9 cellular contexts compared by ENCODE assay signal in the genomic region with DNA sequence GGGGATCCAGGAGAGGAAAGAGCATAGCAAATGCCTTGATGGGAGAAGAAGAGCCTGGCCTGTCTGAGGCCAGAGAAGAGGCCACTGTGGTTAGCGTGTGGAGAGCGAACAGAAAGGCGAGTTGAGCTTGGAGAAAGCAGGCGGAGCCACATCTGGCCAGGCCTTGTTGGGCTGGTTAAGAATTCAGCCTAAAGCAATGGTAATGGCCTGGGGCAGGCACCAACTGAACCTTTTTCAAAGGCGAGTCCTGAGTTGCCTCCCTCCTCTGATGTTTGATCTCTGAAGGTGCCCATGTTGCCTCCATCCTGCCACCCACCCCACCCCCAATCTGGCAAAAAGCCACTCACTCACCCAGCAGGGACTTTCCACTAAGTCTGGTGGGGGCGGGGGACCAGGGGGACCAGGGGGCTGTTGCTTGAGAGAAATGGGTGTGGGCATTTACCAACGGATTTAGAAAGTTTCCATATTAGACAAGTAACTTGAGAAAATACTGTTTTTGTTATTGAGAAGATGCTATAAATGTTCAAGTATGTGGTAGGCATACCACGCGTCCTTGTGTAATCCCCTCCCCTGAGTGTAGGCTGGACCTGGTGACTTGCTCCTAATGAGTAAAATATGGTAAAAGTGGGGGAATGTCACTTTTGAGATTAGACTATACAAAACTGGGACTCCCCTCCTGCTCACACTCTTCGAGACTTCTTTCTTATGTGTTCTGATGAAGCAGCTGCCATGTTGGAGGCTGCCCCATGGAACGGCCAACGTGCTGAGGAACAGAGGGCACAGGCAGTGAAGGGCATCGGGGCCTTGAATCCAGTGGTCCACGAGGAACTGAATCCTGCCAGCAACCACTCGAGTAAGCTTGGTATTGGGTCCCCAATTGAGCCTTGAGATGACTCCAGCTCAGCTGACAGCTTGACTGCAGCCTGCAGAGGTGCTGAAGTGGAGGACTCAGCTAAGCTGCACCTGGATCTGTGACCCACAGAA. TPM values are rescaled to one million over a fixed set of nuclear protein-coding genes. Genes with fewer than 3 reads are reported as not detected.
A peak's percentile ranks its signal among the peaks of the same experiment; 100 is the strongest.
DNase-seq lines count a peak whose midpoint lies in the region; ATAC-seq, FAIRE-seq and TF ChIP-seq lines count a peak whose summit lies in the region.
"Had no signal": no experiment of that assay in that cellular context is flagged by ENCODE, and none has a peak within 500 bp of the region (broad histone marks: within the 10 kb centered on the region; RNA-seq: fewer than 3 reads in every experiment).

No MANE protein-coding gene starts in this region.

- H2AFZ ChIP-seq in H1 (ENCODE audit: low read length): no peak overlapping the region

- TF ChIP-seq CTCF in H1 (IDR thresholded peaks at IDR 0.05; ENCODE audit: control extremely low read depth in 1 of 3, insufficient read depth in 1 of 3, low read depth in 1 of 3, low read length in 3 of 3): no peak

- no peaks in the 10 kb centered on the region for H3K79me1 ChIP-seq in H1 (ENCODE audit: low read depth, low read length)

- no peak overlapping the region for H2BK120ac ChIP-seq in H1 (replicated peaks; ENCODE audit: low read depth, low read length)

- no peak overlapping the region for H3K4me3 ChIP-seq in H1 (ENCODE audit: extremely low read depth in 1 of 4, insufficient read depth in 2 of 4, low read depth in 3 of 4, low read length in 4 of 4)

- H2BK15ac ChIP-seq in H1 (ENCODE audit: low read length): peak overlapping the region; percentile 40; the same call in 1 of the 2 replicates

- no peak overlapping the region for H3K27ac ChIP-seq in H1 (ENCODE audit: low read depth, low read length)

- peaks cover 0 to 8% (median 3%) of the 10 kb centered on the region in 4 experiments; a peak in 1 of 7 replicates for H3K4me1 ChIP-seq in H1 (replicated peaks in 1 of 4; ENCODE audit: control insufficient read depth in 3 of 4, insufficient read depth in 4 of 4, low read length in 3 of 4)

- H2BK5ac ChIP-seq in H1 (ENCODE audit: low read depth, low read length): no peak overlapping the region

- 92% methylated on average over 15 of the region's 15 CpGs; no CpG with 5 or more reads in 1 of the 2 experiments for WGBS in H1 (ENCODE audit: extremely low coverage in 1 of 2, insufficient coverage in 1 of 2, insufficient read length in 1 of 2, insufficient replicate concordance in 2 of 2, low coverage in 1 of 2, low lambda C conversion rate in 2 of 2, missing lambda C conversion rate in 1 of 2), 2 experiments

- no peak overlapping the region for H2BK20ac ChIP-seq in H1 (ENCODE audit: low read length)

- H4K20me1 ChIP-seq in H1 (replicated peaks in 1 of 2; ENCODE audit: control insufficient read depth in 1 of 2, insufficient read depth in 2 of 2, low read length in 2 of 2): no peaks in the 10 kb centered on the region

- no peak overlapping the region for H3K4ac ChIP-seq in H1 (replicated peaks; ENCODE audit: insufficient read length, low read depth, low read length)

- ATAC-seq in GM19351 (IDR thresholded peaks at IDR 0.05; ENCODE audit: unreplicated experiment): peak; percentile 47
- no peak for ATAC-seq in HG02981 (IDR thresholded peaks at IDR 0.05; ENCODE audit: unreplicated experiment)

- H3K18ac ChIP-seq in H1 (ENCODE audit: extremely low read depth, low read length): no peak overlapping the region

- no peak for TF ChIP-seq RAD21 in H1 (IDR thresholded peaks at IDR 0.05 in 1 of 2, conservative IDR thresholded peaks at IDR 0.05 in 1 of 2; ENCODE audit: low read depth in 2 of 2, low read length in 2 of 2)

- H2BK12ac ChIP-seq in H1 (ENCODE audit: low read depth, low read length): peak overlapping the region; percentile 65; the same call in 1 of the 2 replicates

- H3K27me3 ChIP-seq in H1 (replicated peaks in 1 of 4; ENCODE audit: control insufficient read depth in 3 of 4, extremely low read depth in 1 of 4, insufficient read depth in 3 of 4, low read length in 3 of 4): no peaks in the 10 kb centered on the region

- H3K79me2 ChIP-seq in H1 (ENCODE audit: control insufficient read depth in 1 of 2, insufficient read depth in 2 of 2, low read length in 2 of 2): no peaks in the 10 kb centered on the region

- H4K8ac ChIP-seq in H1 (ENCODE audit: extremely low read depth, insufficient read depth, low read length): no peak overlapping the region

- H3K23me2 ChIP-seq in H1 (ENCODE audit: low read depth, low read length): peaks cover 3% of the 10 kb centered on the region; the same call in 1 of the 2 replicates

- no peak overlapping the region; the same call in 1 of the 2 replicates for H2AK5ac ChIP-seq in H1 (ENCODE audit: low read depth, low read length)

- H3K9me3 ChIP-seq in H1 (ENCODE audit: insufficient read depth in 2 of 2, low read depth in 1 of 2, low read length in 1 of 2): no peaks in the 10 kb centered on the region

- POLR2A ChIA-PET in H1 (lab: Charles Lee; ENCODE audit: partially characterized antibody): interaction anchor here (1.2 to 1.5 kb wide), 3 partner anchors 98 to 113 kb away, joined by 3 to 6 read pairs (median 5); partner anchors contain the start of gene TOP2A

- no peak for TF ChIP-seq EP300 in H1 (IDR thresholded peaks at IDR 0.05; ENCODE audit: borderline replicate concordance in 1 of 2, low read depth in 2 of 2, low read length in 2 of 2)

- H3K14ac ChIP-seq in H1 (ENCODE audit: insufficient read length): no peak overlapping the region

- H3K23ac ChIP-seq in H1 (ENCODE audit: insufficient read length): no peak overlapping the region

- peak; percentile 71 to 77 for DNase-seq in activated CD4-positive, alpha-beta T cell treated with anti-CD3 and anti-CD28 coated beads, Interleukin-2, amount 50 U/mL, for 4 hours
- DNase-seq in H1 (ENCODE audit: low read depth in 1 of 2, low spot score in 2 of 2) (no peak), CD1c-positive myeloid dendritic cell (ENCODE audit: extremely low spot score) (no peak), NOMO-1 treated with DMSO at 0.1 percent for 48 hours (lab: John Stamatoyannopoulos, UW; ENCODE audit: unreplicated experiment) (no peak), dedifferentiated amniotic fluid mesenchymal stem cell (ENCODE audit: extremely low spot score) (no peak)
- peak; percentile 55 for DNase-seq in stimulated activated CD8-positive, alpha-beta memory T cell treated with anti-CD3 and anti-CD28 coated beads, Interleukin-12 subunit alpha, Interleukin-12 subunit beta, amount 100 ng/mL, for 4 hours (ENCODE audit: low read depth)
- DNase-seq: T1000 had no signal

- no peak for TF ChIP-seq POLR2A in H1 (IDR thresholded peaks at IDR 0.05; ENCODE audit: control extremely low read depth in 1 of 2, low read depth in 2 of 2, low read length in 2 of 2)

- no peak for FAIRE-seq in H1 (lab: Jason Lieb, UNC)

- no peak overlapping the region for H3K9ac ChIP-seq in H1 (replicated peaks in 1 of 4; ENCODE audit: extremely low read depth in 1 of 4, low read depth in 3 of 4, low read length in 3 of 4)

- no peak overlapping the region for H4K91ac ChIP-seq in H1 (replicated peaks; ENCODE audit: insufficient read length, low read length)

- H4K5ac ChIP-seq in H1 (ENCODE audit: insufficient read length, low read depth, low read length): no peak overlapping the region

- H3K36me3 ChIP-seq in H1 (ENCODE audit: control insufficient read depth in 2 of 4, insufficient read depth in 4 of 4, low read length in 3 of 4): no peaks in the 10 kb centered on the region

- CTCF ChIA-PET in H1 (lab: Charles Lee; ENCODE audit: partially characterized antibody): interaction anchor here (0.8 to 19.4 kb wide), 31 partner anchors 13 to 173 kb away, joined by 3 to 435 read pairs (median 10); partner anchors contain the start of genes IGFBP4, TNS4 and TOP2A

- H3K56ac ChIP-seq in H1 (replicated peaks; ENCODE audit: insufficient read length, low read depth, low read length): no peak overlapping the region

- H3K4me2 ChIP-seq in H1 (ENCODE audit: insufficient read depth in 1 of 2, low read depth in 2 of 2, low read length in 2 of 2): no peak overlapping the region

TF ChIP-seq in H1, 55 proteins besides CTCF, POLR2A, EP300 and RAD21:
- TF ChIP-seq KDM1A (IDR thresholded peaks at IDR 0.05; ENCODE audit: borderline replicate concordance, low read length): 0 out of 2 replicates have a peak, but pooled peaks have one; percentile 11
- no peak for TF ChIP-seq PHF8 (conservative IDR thresholded peaks at IDR 0.05; ENCODE audit: low read depth, low read length)

RNA-seq across cellular contexts. Expression of gene TNS4, which starts 29.9 kb away (rescaled TPM):
- total RNA-seq in H1 (2021; fragmentation: NEBNext Ultra II Directional; extraction: Animal tissue kit (Norgen Biotek cat#: 25700)): 0.20 and 0.80 TPM in 2 replicates
- polyA plus RNA-seq in H1 (2011; rRNA removed): 0.21 and 0.39 TPM in 2 replicates
- 0.49 TPM for polyA plus RNA-seq in H1 (2011; cell fraction: cytosol; rRNA removed)
- 0.54 TPM for polyA plus RNA-seq in H1 (2011; cell fraction: nucleus; rRNA removed)
- 0.21 to 0.76 TPM (median 0.30 TPM) in 4 replicates for polyA plus RNA-seq in H1 (2012, experiment 1 of 2)
- polyA plus RNA-seq in H1 (2012, experiment 2 of 2): 0.10 TPM
- polyA plus RNA-seq in H1 (2013, experiment 1 of 2): 0.39 TPM
- polyA plus RNA-seq in H1 (2013, experiment 2 of 2): 0.63 TPM
- 0.60 and 0.66 TPM in 2 replicates for polyA minus RNA-seq in H1 (2011; rRNA and poly(A)+ RNA removed)
- not detected for polyA minus RNA-seq in H1 (2011; cell fraction: cytosol; rRNA and poly(A)+ RNA removed)
- polyA minus RNA-seq in H1 (2011; cell fraction: nucleus; rRNA and poly(A)+ RNA removed): 0.90 TPM

RNA-seq across cellular contexts. Expression of gene CCR7, which starts 34.0 kb away (rescaled TPM):
- 0.17 TPM in 1 of 2 replicates, not detected in the other for total RNA-seq in H1 (2021; fragmentation: NEBNext Ultra II Directional; extraction: Animal tissue kit (Norgen Biotek cat#: 25700))
- polyA plus RNA-seq in H1 (2011; rRNA removed): 0.12 and 0.28 TPM in 2 replicates
- polyA plus RNA-seq in H1 (2011; cell fraction: cytosol; rRNA removed): 0.16 TPM
- polyA plus RNA-seq in H1 (2011; cell fraction: nucleus; rRNA removed): 0.27 TPM
- 0.11 to 0.33 TPM in 2 of 4 replicates, not detected in the others for polyA plus RNA-seq in H1 (2012, experiment 1 of 2)
- 0.14 TPM for polyA plus RNA-seq in H1 (2012, experiment 2 of 2)
- 0.30 TPM for polyA plus RNA-seq in H1 (2013, experiment 1 of 2)
- polyA plus RNA-seq in H1 (2013, experiment 2 of 2): 0.24 TPM
- not detected in 2 replicates for polyA minus RNA-seq in H1 (2011; rRNA and poly(A)+ RNA removed)
- polyA minus RNA-seq in H1 (2011; cell fraction: cytosol; rRNA and poly(A)+ RNA removed): not detected
- not detected for polyA minus RNA-seq in H1 (2011; cell fraction: nucleus; rRNA and poly(A)+ RNA removed)

Comparison
In these comparisons a context has a peak if more than half of its experiments do, and no peak if none do; other contexts are left out.
1. DNase-seq: peak in activated CD4-positive, alpha-beta T cell treated with anti-CD3 and anti-CD28 coated beads, Interleukin-2, amount 50 U/mL, for 4 hours (2 of 2) and stimulated activated CD8-positive, alpha-beta memory T cell treated with anti-CD3 and anti-CD28 coated beads, Interleukin-12 subunit alpha, Interleukin-12 subunit beta, amount 100 ng/mL, for 4 hours (single experiment); none in H1 (0 of 2), CD1c-positive myeloid dendritic cell (single experiment), NOMO-1 treated with DMSO at 0.1 percent for 48 hours (single experiment) and dedifferentiated amniotic fluid mesenchymal stem cell (single experiment).